1 cellular context compared by ENCODE assay signal in the genomic region with DNA sequence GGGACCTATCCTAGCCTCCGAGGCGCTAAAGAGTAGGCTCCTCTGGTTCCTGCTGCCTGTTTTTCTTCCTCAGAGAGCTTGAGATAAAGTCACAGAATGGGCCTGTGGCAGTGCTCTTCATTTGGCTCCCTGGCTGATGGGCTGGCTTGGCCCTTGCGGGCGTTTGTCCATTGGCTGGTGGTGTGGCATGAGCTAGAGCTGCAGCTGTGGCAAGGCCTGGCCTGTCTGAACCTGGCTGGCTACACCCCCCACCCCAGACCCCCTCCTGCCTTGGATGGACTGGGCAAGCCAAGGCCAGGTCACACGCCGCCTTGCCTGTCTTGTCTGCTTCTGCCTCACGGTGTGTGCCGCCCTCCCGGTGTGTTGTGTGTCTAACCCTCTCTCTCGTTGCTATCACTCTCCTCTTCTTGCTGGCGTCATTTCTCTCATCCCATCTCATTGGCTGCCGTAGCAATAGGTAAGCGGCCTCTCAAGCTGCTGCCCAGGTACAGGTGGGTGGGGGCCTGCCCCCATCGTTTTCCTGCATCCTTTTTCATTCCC.
TF ChIP-seq lines count a peak whose summit lies in the region.

No MANE protein-coding gene starts in this region.

TF ChIP-seq in GM23338, 12 proteins besides CTCF, POLR2A, EP300 and RAD21 (continued from another document):
- no peak for TF ChIP-seq ETS1 (IDR thresholded peaks at IDR 0.05)
